Comparison of ENCODE assay signal across 8 cellular contexts in the genomic region with DNA sequence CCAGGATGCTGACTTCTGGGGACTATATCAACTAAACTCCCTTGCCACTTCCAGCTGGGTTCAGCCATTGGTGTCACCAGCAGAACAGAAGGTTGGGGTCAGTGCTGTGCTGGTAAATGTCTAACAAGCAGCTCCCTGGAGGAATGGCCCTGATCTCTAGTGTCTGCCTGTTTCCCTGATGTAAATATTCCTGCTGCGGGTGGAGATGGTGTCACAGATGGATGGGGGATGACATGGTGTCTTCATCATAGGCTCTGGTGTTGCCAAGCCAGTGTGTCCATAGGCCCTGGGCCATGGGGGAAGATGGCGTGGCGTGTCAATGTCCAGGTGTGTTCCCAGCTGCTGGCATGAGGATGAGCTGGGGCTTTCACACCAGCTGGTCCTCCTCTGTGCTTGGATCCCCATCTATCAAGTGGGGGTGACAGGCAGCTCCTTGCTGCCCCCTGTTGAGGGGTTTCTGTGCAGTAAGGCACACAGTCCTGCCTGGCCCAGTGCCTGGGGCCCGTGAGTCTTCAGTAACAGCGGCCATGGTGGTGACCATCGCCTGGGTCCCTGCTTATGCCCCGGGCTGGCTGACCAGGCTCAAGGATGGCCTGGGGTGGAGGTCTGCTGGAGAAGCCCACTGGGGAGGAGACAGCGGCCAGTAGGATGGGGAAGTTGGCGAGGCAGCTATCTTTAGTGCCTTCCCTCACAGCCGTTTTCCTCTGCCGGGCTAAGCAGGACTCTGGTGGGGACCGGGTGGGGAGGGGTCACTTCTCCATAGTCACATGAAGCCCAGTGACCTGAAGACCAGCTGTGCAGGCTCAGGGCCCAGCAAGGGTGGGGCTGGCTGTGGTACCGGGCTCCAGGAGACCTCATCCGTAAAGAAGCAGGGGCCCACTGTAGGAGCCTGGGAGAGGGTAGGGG. TPM values are rescaled to one million over a fixed set of nuclear protein-coding genes. Genes with fewer than 3 reads are reported as not detected.
DNase-seq lines count a peak whose midpoint lies in the region; ATAC-seq and TF ChIP-seq lines count a peak whose summit lies in the region.

No MANE protein-coding gene starts in this region.

- no peaks in the 10 kb centered on the region for H3K9me3 Mint-ChIP-seq in HFFc6

- H3K4me3 Mint-ChIP-seq in HFFc6 = no peak overlapping the region

- H3K36me3 Mint-ChIP-seq in HFFc6 (ENCODE audit: low read depth) = peaks cover 6% of the 10 kb centered on the region; the same call in 1 of the 2 replicates

- ATAC-seq in HG02759 (IDR thresholded peaks at IDR 0.05; ENCODE audit: unreplicated experiment) = no peak
- ATAC-seq in GM19328 (IDR thresholded peaks at IDR 0.05; ENCODE audit: unreplicated experiment) = no peak
- ATAC-seq in HG03342 (IDR thresholded peaks at IDR 0.05; ENCODE audit: unreplicated experiment) = no peak

- peaks cover 27% of the 10 kb centered on the region for H3K27me3 Mint-ChIP-seq in HFFc6 (ENCODE audit: insufficient read depth)

- no peak overlapping the region for H3K4me3 ChIP-seq in retinal pigment epithelial cell (ENCODE audit: low read length)

- DNase-seq in AML-193 (lab: John Stamatoyannopoulos, UW) (peak; percentile 14 to 32), HFFc6 (peak; percentile 24), erythroblast (lab: John Stamatoyannopoulos, UW) (peak; percentile 48 to 52), retinal pigment epithelial cell (ENCODE audit: low read depth) (no peak)
- peak; percentile 70 to 74 for DNase-seq in activated CD4-positive, alpha-beta T cell treated with anti-CD3 and anti-CD28 coated beads, Interleukin-2, amount 50 U/mL, for 48 hours

- no peak overlapping the region for H3K27ac Mint-ChIP-seq in HFFc6

- no peak for TF ChIP-seq POLR2A in erythroblast (IDR thresholded peaks at IDR 0.05; ENCODE audit: low read length)

- TF ChIP-seq CTCF in HFFc6 (IDR thresholded peaks at IDR 0.05) (peak; percentile 68), retinal pigment epithelial cell (conservative IDR thresholded peaks at IDR 0.05; ENCODE audit: low read depth, low read length) (peak; percentile 57)

- H3K4me1 Mint-ChIP-seq in HFFc6 (ENCODE audit: low read depth) = peaks cover 32% of the 10 kb centered on the region

RNA-seq across cellular contexts. Expression of gene RPL3, which starts 12.7 kb away (rescaled TPM):
- 1,000 to 10,000 TPM; 1,444 to 1,605 (median 1,488) TPM for total RNA-seq in HFFc6 (2021; fragmentation: NEBNext Ultra II Directional; extraction: Animal tissue kit (Norgen Biotek cat#: 25700))

RNA-seq across cellular contexts. Expression of gene SYNGR1, which starts 43.1 kb away (rescaled TPM):
- 10 to 100 TPM; 16.0 to 20.2 (median 18.5) TPM for total RNA-seq in HFFc6 (2021; fragmentation: NEBNext Ultra II Directional; extraction: Animal tissue kit (Norgen Biotek cat#: 25700))
